In the genomic region with DNA sequence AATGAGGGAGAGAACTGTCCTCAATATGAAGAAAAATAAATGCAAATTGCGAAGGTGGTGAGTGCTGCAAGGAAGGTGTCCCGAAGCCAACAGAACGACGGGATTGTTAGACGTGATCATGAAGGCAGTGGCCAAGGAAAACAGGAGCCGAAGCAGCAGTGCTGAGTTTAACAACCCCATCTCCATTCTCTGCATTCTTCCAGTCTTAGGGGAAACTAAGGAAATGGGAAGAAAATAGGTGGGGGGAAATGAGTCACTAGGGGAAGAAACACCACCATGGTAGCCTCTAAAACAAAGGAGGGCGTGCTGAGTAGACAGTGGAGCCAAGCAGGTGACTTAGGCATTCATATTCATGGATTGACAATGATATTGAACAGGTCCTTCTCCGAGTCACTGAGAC, we compare ENCODE assay signal across 22 cellular contexts.
"Had no signal": no experiment of that assay in that cellular context is flagged by ENCODE, and none has a peak within 500 bp of the region (broad histone marks: within the 10 kb centered on the region; RNA-seq: fewer than 3 reads in every experiment).

No MANE protein-coding gene starts in this region.

- ATAC-seq: natural killer cell; right lobe of liver; stimulated activated naive B cell treated with anti-CD40 and anti-IgM and Interleukin-4, amounts not matched to agents 10 μg/mL and 1 μg/mL and 100 μg/mL, for 72 hours; stimulated activated naive CD8-positive, alpha-beta T cell treated with anti-CD3 and anti-CD28 coated beads, Interleukin-15, Interleukin-2, amounts not matched to agents 100 U/mL and 50 U/mL, for 24 hours had no signal

- H3K36me3 ChIP-seq: left ventricle myocardium inferior, ovary, right atrium auricular region, right lobe of liver, stomach, thyroid gland, upper lobe of left lung, vagina had no signal

- H3K9me3 ChIP-seq: left ventricle myocardium inferior, ovary, right atrium auricular region, right lobe of liver, stomach, testis, thyroid gland, upper lobe of left lung, vagina had no signal

- H3K4me3 Mint-ChIP-seq: mesothelial cell of epicardium; naive B cell; natural killer cell; stimulated activated naive B cell treated with anti-CD40 and anti-IgM and Interleukin-4, amounts not matched to agents 10 μg/mL and 1 μg/mL and 100 μg/mL, for 72 hours had no signal

- H3K27me3 ChIP-seq: ovary, right atrium auricular region, right lobe of liver, stomach, testis, thyroid gland, upper lobe of left lung, vagina had no signal

- H3K9me3 Mint-ChIP-seq: natural killer cell had no signal

- H3K27ac ChIP-seq: ovary, right atrium auricular region, right lobe of liver, stomach, testis, thyroid gland, upper lobe of left lung, vagina had no signal

- H3K36me3 Mint-ChIP-seq: mesothelial cell of epicardium; naive B cell; natural killer cell; stimulated activated naive B cell treated with anti-CD40 and anti-IgM and Interleukin-4, amounts not matched to agents 10 μg/mL and 1 μg/mL and 100 μg/mL, for 72 hours had no signal

- H3K4me1 Mint-ChIP-seq: naive B cell; natural killer cell; stimulated activated naive B cell treated with anti-CD40 and anti-IgM and Interleukin-4, amounts not matched to agents 10 μg/mL and 1 μg/mL and 100 μg/mL, for 72 hours had no signal

- H3K4me3 ChIP-seq: left ventricle myocardium inferior, lung, ovary, right atrium auricular region, right lobe of liver, stomach, testis, thyroid gland, upper lobe of left lung, vagina had no signal

- H3K27me3 Mint-ChIP-seq: naive B cell, progenitor cell of endocrine pancreas had no signal

- H3K4me1 ChIP-seq: right lobe of liver, stomach, testis, thyroid gland, upper lobe of left lung had no signal

- H3K27ac Mint-ChIP-seq: naive B cell; natural killer cell; progenitor cell of endocrine pancreas; stimulated activated naive B cell treated with anti-CD40 and anti-IgM and Interleukin-4, amounts not matched to agents 10 μg/mL and 1 μg/mL and 100 μg/mL, for 72 hours had no signal

- DNase-seq: islet precursor cell; left ventricle myocardium inferior; mesendoderm; naive B cell; natural killer cell; ovary; right lobe of liver; stimulated activated CD4-positive, alpha-beta T cell treated with anti-CD3 and anti-CD28 coated beads, Interleukin-12 subunit alpha, Interleukin-12 subunit beta, amount 100 ng/mL, for 4 hours; stimulated activated CD4-positive, alpha-beta T cell treated with anti-CD3 and anti-CD28 coated beads, Interleukin-15, amount 100 ng/mL, for 24 hours; stimulated activated CD4-positive, alpha-beta T cell treated with anti-CD3 and anti-CD28 coated beads, Interleukin-2, amount 100 ng/mL, for 24 hours; stimulated activated CD4-positive, alpha-beta T cell treated with anti-CD3 and anti-CD28 coated beads, Interleukin-4, amount 100 ng/mL, for 1 hour; stimulated activated naive B cell treated with anti-CD40 and anti-IgM and Interleukin-4, amounts not matched to agents 10 μg/mL and 1 μg/mL and 100 μg/mL, for 72 hours; stimulated activated naive CD8-positive, alpha-beta T cell treated with anti-CD3 and anti-CD28 coated beads, Interleukin-15, Interleukin-2, amounts not matched to agents 100 U/mL and 50 U/mL, for 24 hours; stomach; testis; thyroid gland; upper lobe of left lung had no signal
